Comparison of ENCODE assay signal across 8 cellular contexts in genomic region chr1:1776672-1777393, GRCh38. TPM values are rescaled to one million over a fixed set of nuclear protein-coding genes. Genes with fewer than 3 reads are reported as not detected.
DNase-seq lines count a peak whose midpoint lies in the region; ATAC-seq, FAIRE-seq and TF ChIP-seq lines count a peak whose summit lies in the region.

No MANE protein-coding gene starts in this region.

- peak overlapping the region; percentile 62 for H3K27ac Mint-ChIP-seq in central memory CD8-positive, alpha-beta T cell (ENCODE audit: low read depth)
- H3K27ac Mint-ChIP-seq in natural killer cell = peak overlapping the region; percentile 81 to 82

- H3K4me3 ChIP-seq in BE2C (ENCODE audit: low read depth, low read length) = peak overlapping the region; percentile 86
- H3K4me3 ChIP-seq in KMS-11 (IDR thresholded peaks at IDR 0.05; ENCODE audit: insufficient read depth, low read depth, low read length) = peak overlapping the region; percentile 75

- peak overlapping the region; percentile 80; the same call in 1 of the 2 replicates for H3K9ac ChIP-seq in KMS-11

- no peaks in the 10 kb centered on the region for H3K9me3 Mint-ChIP-seq in central memory CD8-positive, alpha-beta T cell
- no peaks in the 10 kb centered on the region for H3K9me3 Mint-ChIP-seq in natural killer cell

- H3K4me3 Mint-ChIP-seq in central memory CD8-positive, alpha-beta T cell = peak overlapping the region; percentile 78
- peak overlapping the region; percentile 89 for H3K4me3 Mint-ChIP-seq in natural killer cell

- ATAC-seq in central memory CD8-positive, alpha-beta T cell (replicated peaks; ENCODE audit: extremely low read depth, poor library complexity, severe bottlenecking) = no peak
- ATAC-seq in natural killer cell (no peak), left colon (no peak)

- H3K4me1 Mint-ChIP-seq in central memory CD8-positive, alpha-beta T cell = peaks cover 52% of the 10 kb centered on the region
- H3K4me1 Mint-ChIP-seq in natural killer cell = peaks cover 50 to 54% of the 10 kb centered on the region in 2 donors

- intact Hi-C loops in natural killer cell (cut with micrococcal nuclease) (no loop called here), left colon (cut with DNase I, micrococcal nuclease) (no loop called here)

- H3K9me3 ChIP-seq in BE2C = no peaks in the 10 kb centered on the region

- peaks cover 28% of the 10 kb centered on the region for H3K36me3 Mint-ChIP-seq in central memory CD8-positive, alpha-beta T cell (ENCODE audit: insufficient read depth)
- H3K36me3 Mint-ChIP-seq in natural killer cell = no peaks in the 10 kb centered on the region

- H3K4me2 ChIP-seq in KMS-11 = peak overlapping the region; percentile 69

- H3K27me3 ChIP-seq in BE2C (no peaks in the 10 kb centered on the region), KMS-11 (ENCODE audit: insufficient read depth, low read depth) (no peaks in the 10 kb centered on the region)

- H4K20me1 ChIP-seq in KMS-11 (ENCODE audit: insufficient read depth) = peaks cover 12% of the 10 kb centered on the region; the same call in 1 of the 2 replicates

- no peaks in the 10 kb centered on the region for H3K27me3 Mint-ChIP-seq in central memory CD8-positive, alpha-beta T cell
- no peaks in the 10 kb centered on the region for H3K27me3 Mint-ChIP-seq in natural killer cell (ENCODE audit: low read depth in 2 of 2)

- DNase-seq in BE2C (no peak), natural killer cell (no peak), RCC 7860 (ENCODE audit: low spot score) (no peak), left colon (no peak), NCI-H2107 (lab: John Stamatoyannopoulos, UW) (no peak), HTR-8/SVneo (ENCODE audit: insufficient read length, low spot score) (no peak)
- no peak for DNase-seq in central memory CD8-positive, alpha-beta T cell (ENCODE audit: low spot score in 2 of 2)

- H3K4me1 ChIP-seq in BE2C = peaks cover 22% of the 10 kb centered on the region
- H3K4me1 ChIP-seq in KMS-11 (ENCODE audit: low read depth, poor library complexity, severe bottlenecking) = peaks cover 58% of the 10 kb centered on the region

- TF ChIP-seq CTCF in BE2C (IDR thresholded peaks at IDR 0.05; ENCODE audit: low read depth, low read length) (no peak), KMS-11 (conservative IDR thresholded peaks at IDR 0.05; ENCODE audit: low read depth, low read length) (no peak; the same call in 1 of the 2 replicates), natural killer cell (IDR thresholded peaks at IDR 0.05) (no peak)

- H3K27ac ChIP-seq in KMS-11 = peak overlapping the region; percentile 93

- no peak overlapping the region for H2AFZ ChIP-seq in KMS-11 (ENCODE audit: low read depth)

- H3K36me3 ChIP-seq in BE2C = peaks cover 27% of the 10 kb centered on the region
- peaks cover 8% of the 10 kb centered on the region; the same call in 1 of the 2 replicates for H3K36me3 ChIP-seq in KMS-11 (ENCODE audit: insufficient read depth)

- peaks cover 63% of the 10 kb centered on the region for H3K79me2 ChIP-seq in KMS-11 (ENCODE audit: insufficient read depth, low read depth)

- no peak for FAIRE-seq in RCC 7860 (lab: Jason Lieb, UNC)
- FAIRE-seq in HTR-8/SVneo (lab: Jason Lieb, UNC) = no peak

RNA-seq across cellular contexts. Expression of gene NADK, which starts 1.4 kb away (rescaled TPM):
- 166 TPM for polyA plus RNA-seq in BE2C (2012; ENCODE audit: insufficient read depth, insufficient read length, low read depth)
- total RNA-seq in natural killer cell = 100 to 1,000 TPM in 2 of 3 donors, 10 to 100 TPM in 1; 97.7 to 117 (median 112) TPM
- 100 to 1,000 TPM; 141 to 156 TPM for total RNA-seq in left colon

RNA-seq across cellular contexts. Expression of gene CDK11A, which starts 52.7 kb away (rescaled TPM):
- polyA plus RNA-seq in BE2C (2012; ENCODE audit: insufficient read depth, insufficient read length, low read depth) = 221 TPM
- total RNA-seq in natural killer cell (100 to 1,000 TPM; 191 to 242 (median 216) TPM), left colon (10 to 100 TPM; 66.4 to 72.3 TPM)
